In genomic region chr1:40701684-40702083, GRCh38 we compare ENCODE assay signal across 1 cellular context.
TF ChIP-seq lines count a peak whose summit lies in the region.

No MANE protein-coding gene starts in this region.

TF ChIP-seq in WTC11, 78 proteins besides CTCF, POLR2A, EP300 and RAD21 (continued from another document):
- no peak for TF ChIP-seq AFF4 (CRISPR knock-in tag; IDR thresholded peaks at IDR 0.05; ENCODE audit: borderline replicate concordance)
- TF ChIP-seq MLX (CRISPR knock-in tag; IDR thresholded peaks at IDR 0.05), result no peak
- no peak for TF ChIP-seq ZNF232 (CRISPR knock-in tag; IDR thresholded peaks at IDR 0.05)
- TF ChIP-seq SMAD3 (CRISPR knock-in tag; IDR thresholded peaks at IDR 0.05; ENCODE audit: borderline replicate concordance), result no peak
- no peak for TF ChIP-seq ZNF425 (CRISPR knock-in tag; conservative IDR thresholded peaks at IDR 0.05)
- TF ChIP-seq RORB (CRISPR knock-in tag; IDR thresholded peaks at IDR 0.05), result no peak
- TF ChIP-seq ZSCAN18 (CRISPR knock-in tag; IDR thresholded peaks at IDR 0.05), result no peak
- no peak for TF ChIP-seq AR (CRISPR knock-in tag; IDR thresholded peaks at IDR 0.05)
- no peak for TF ChIP-seq NFYB (CRISPR knock-in tag; conservative IDR thresholded peaks at IDR 0.05; ENCODE audit: low read depth)
- TF ChIP-seq SP1 (CRISPR knock-in tag; conservative IDR thresholded peaks at IDR 0.05), result no peak
- TF ChIP-seq ZMAT4 (CRISPR knock-in tag; IDR thresholded peaks at IDR 0.05), result no peak
- no peak for TF ChIP-seq IRF2 (CRISPR knock-in tag; IDR thresholded peaks at IDR 0.05; ENCODE audit: borderline replicate concordance, low read depth)
- no peak for TF ChIP-seq FOXK1 (CRISPR knock-in tag; IDR thresholded peaks at IDR 0.05)
- TF ChIP-seq E2F1 (CRISPR knock-in tag; IDR thresholded peaks at IDR 0.05), result no peak
- no peak for TF ChIP-seq IRF1 (CRISPR knock-in tag; IDR thresholded peaks at IDR 0.05)
- TF ChIP-seq JUN (CRISPR knock-in tag; IDR thresholded peaks at IDR 0.05), result no peak
